Comparison of ENCODE assay signal across 22 cellular contexts in the genomic region with DNA sequence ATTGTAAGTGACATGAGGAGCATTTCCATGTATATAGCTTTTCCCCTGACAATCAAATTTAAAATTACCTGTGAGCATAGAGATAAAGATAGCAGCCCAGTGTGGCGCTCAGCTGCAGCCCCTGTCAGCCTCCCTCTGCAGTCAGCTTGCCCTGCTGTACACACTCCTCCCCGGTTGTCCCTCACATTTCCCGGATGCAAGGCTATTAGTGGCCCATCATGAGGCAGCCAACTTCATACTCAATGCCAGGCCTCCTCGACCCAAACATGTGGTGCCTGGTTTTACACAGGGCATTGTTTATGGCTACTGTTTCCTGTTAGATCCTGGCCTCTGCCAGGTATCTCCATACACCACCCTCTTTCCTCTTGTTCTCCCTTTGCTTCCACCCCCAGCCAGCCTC.
DNase-seq lines count a peak whose midpoint lies in the region; ATAC-seq, FAIRE-seq and TF ChIP-seq lines count a peak whose summit lies in the region.
"Had no signal": no experiment of that assay in that cellular context is flagged by ENCODE, and none has a peak within 500 bp of the region (broad histone marks: within the 10 kb centered on the region; RNA-seq: fewer than 3 reads in every experiment).

No MANE protein-coding gene starts in this region.

- no peak overlapping the region for H2BK120ac ChIP-seq in mesenchymal stem cell (ENCODE audit: low read depth, low read length)

- H3K27me3 Mint-ChIP-seq in natural killer cell treated with Interleukin-12 subunit alpha and Interleukin-12 subunit beta and Interleukin-15 and Interleukin-18, amount 100 ng/mL, for 72 hours = peaks cover 4 to 16% of the 10 kb centered on the region in 2 donors

- no peak for TF ChIP-seq POLR2A in A549 (IDR thresholded peaks at IDR 0.05; ENCODE audit: low read length)

- no peak overlapping the region for H2BK15ac ChIP-seq in mesenchymal stem cell (ENCODE audit: low read depth, poor library complexity, severe bottlenecking)

- 90% methylated on average over 4 of the region's 4 CpGs for WGBS in A549 (ENCODE audit: missing lambda C conversion rate)
- WGBS in mesenchymal stem cell = 78% methylated on average over 4 of the region's 4 CpGs

- TF ChIP-seq RAD21 in A549 (conservative IDR thresholded peaks at IDR 0.05 in 1 of 2, IDR thresholded peaks at IDR 0.05 in 1 of 2) = no peak

- H3K9ac ChIP-seq in mesenchymal stem cell (ENCODE audit: low read length) = no peak overlapping the region
- H3K9ac ChIP-seq: GM23248 had no signal

- no peak overlapping the region for H3K27ac Mint-ChIP-seq in natural killer cell treated with Interleukin-12 subunit alpha and Interleukin-12 subunit beta and Interleukin-15 and Interleukin-18, amount 100 ng/mL, for 72 hours
- H3K27ac Mint-ChIP-seq: CD8-positive, alpha-beta memory T cell; H9; HFFc6 had no signal

- CTCF ChIA-PET in A549 (lab: Yijun Ruan, JAX) (no interaction called here), Panc1 (lab: Charles Lee) (no interaction called here)

- H3K36me3 Mint-ChIP-seq in natural killer cell treated with Interleukin-12 subunit alpha and Interleukin-12 subunit beta and Interleukin-15 and Interleukin-18, amount 100 ng/mL, for 72 hours = no peaks in the 10 kb centered on the region
- H3K36me3 Mint-ChIP-seq: CD8-positive, alpha-beta memory T cell had no signal

- H3K4ac ChIP-seq in mesenchymal stem cell (ENCODE audit: low read depth in 1 of 2, low read length in 2 of 2) = peak overlapping the region in 1 of 2 experiments; percentile 17

- no peak overlapping the region for H2AFZ ChIP-seq in mesenchymal stem cell (ENCODE audit: low read depth, low read length)
- H2AFZ ChIP-seq: GM23248 had no signal

- no peak for FAIRE-seq in A549 (lab: Jason Lieb, UNC)
- FAIRE-seq: GM12892 had no signal

- H3K4me1 Mint-ChIP-seq in natural killer cell treated with Interleukin-12 subunit alpha and Interleukin-12 subunit beta and Interleukin-15 and Interleukin-18, amount 100 ng/mL, for 72 hours (ENCODE audit: low read depth in 2 of 2) = no peaks in the 10 kb centered on the region
- H3K4me1 Mint-ChIP-seq: CD8-positive, alpha-beta memory T cell had no signal

- POLR2A ChIA-PET in A549 (lab: Yijun Ruan, JAX) (no interaction called here), Panc1 (lab: Charles Lee) (no interaction called here)

- no peak for TF ChIP-seq EP300 in A549 (IDR thresholded peaks at IDR 0.05)

- H4K8ac ChIP-seq in mesenchymal stem cell (ENCODE audit: low read length) = no peak overlapping the region

- no peak overlapping the region for H2BK5ac ChIP-seq in mesenchymal stem cell (ENCODE audit: low read depth, low read length, poor library complexity, severe bottlenecking)

- no peaks in the 10 kb centered on the region for H3K27me3 ChIP-seq in Panc1 (ENCODE audit: control insufficient read depth, insufficient read depth, low read length)
- H3K27me3 ChIP-seq in mesenchymal stem cell (ENCODE audit: control insufficient read depth in 1 of 2, insufficient read depth in 1 of 2, low read length in 2 of 2) = no peaks in the 10 kb centered on the region
- H3K27me3 ChIP-seq: SJCRH30 had no signal

- TF ChIP-seq CTCF in A549 (IDR thresholded peaks at IDR 0.05) (no peak), Panc1 (IDR thresholded peaks at IDR 0.05) (no peak)

- peak overlapping the region; percentile 20 to 67; a peak in 4 of 6 replicates for H3K27ac ChIP-seq in A549
- peak overlapping the region; percentile 42 for H3K27ac ChIP-seq in Panc1 (ENCODE audit: low read length)
- no peak overlapping the region for H3K27ac ChIP-seq in mesenchymal stem cell (ENCODE audit: low read length, poor library complexity, severe bottlenecking)
- H3K27ac ChIP-seq: C4-2B, GM23248, SJCRH30 had no signal

- peak overlapping the region; percentile 93 for H2AK5ac ChIP-seq in mesenchymal stem cell (ENCODE audit: low read length, severe bottlenecking)

- no peak for DNase-seq in A549 (ENCODE audit: low read depth in 1 of 2, low spot score in 1 of 2)
- DNase-seq in DMS153 (lab: John Stamatoyannopoulos, UW) = peak; percentile 63
- DNase-seq in Panc1 (ENCODE audit: low read depth, low spot score) = no peak
- no peak for DNase-seq in mesenchymal stem cell
- DNase-seq in NCI-H1105 treated with DMSO at 0.1 percent for 48 hours (lab: John Stamatoyannopoulos, UW) = no peak
- no peak for DNase-seq in natural killer cell treated with Interleukin-12 subunit alpha and Interleukin-12 subunit beta and Interleukin-15 and Interleukin-18, amount 100 ng/mL, for 72 hours (ENCODE audit: low spot score)
- DNase-seq: CD8-positive, alpha-beta memory T cell; DMS 273 treated with DMSO at 0.1 percent for 48 hours; DND-41; GM23248; H9; HFFc6; Karpas-422; NCI-H2029; NCI-H446; NCI-H524 treated with DMSO at 0.1 percent for 48 hours; NCI-H774; SJCRH30 had no signal

- intact Hi-C loops in Panc1 (cut with micrococcal nuclease; ENCODE audit: unreplicated experiment) = no loop called here

- no peak overlapping the region for H4K91ac ChIP-seq in mesenchymal stem cell (ENCODE audit: low read length)

- no peak overlapping the region for H3K23ac ChIP-seq in mesenchymal stem cell (ENCODE audit: low read length in 2 of 2)

- H3K4me2 ChIP-seq in A549 (no peak overlapping the region), mesenchymal stem cell (ENCODE audit: low read length, poor library complexity, severe bottlenecking) (no peak overlapping the region)

- no peaks in the 10 kb centered on the region for H3K9me3 ChIP-seq in A549
- H3K9me3 ChIP-seq in Panc1 (ENCODE audit: control insufficient read depth, insufficient read depth, low read depth, low read length) = no peaks in the 10 kb centered on the region
- H3K9me3 ChIP-seq in mesenchymal stem cell (ENCODE audit: control insufficient read depth, low read length) = no peaks in the 10 kb centered on the region
- H3K9me3 ChIP-seq: SJCRH30 had no signal

- no peaks in the 10 kb centered on the region for H3K36me3 ChIP-seq in Panc1 (ENCODE audit: control insufficient read depth, insufficient read depth, low read length)
- H3K36me3 ChIP-seq in mesenchymal stem cell (ENCODE audit: control insufficient read depth in 1 of 2, insufficient read depth in 2 of 2, low read depth in 1 of 2, low read length in 2 of 2) = no peaks in the 10 kb centered on the region
- H3K36me3 ChIP-seq: SJCRH30 had no signal

- peak overlapping the region; percentile 18 to 77 for H2BK12ac ChIP-seq in mesenchymal stem cell (ENCODE audit: low read length in 2 of 2)

- in situ Hi-C loops in Panc1 (cut with HindIII; ENCODE audit: low pct_unique_long_range_greater_than_20kb, low sequenced_read_pairs) = no loop called here

- H3K79me1 ChIP-seq in mesenchymal stem cell (replicated peaks; ENCODE audit: low read length, poor library complexity, severe bottlenecking) = no peaks in the 10 kb centered on the region

- peak overlapping the region; percentile 11 to 40 for H3K18ac ChIP-seq in mesenchymal stem cell (ENCODE audit: low read depth in 1 of 2, low read length in 2 of 2)

- no peaks in the 10 kb centered on the region for H3K9me3 Mint-ChIP-seq in natural killer cell treated with Interleukin-12 subunit alpha and Interleukin-12 subunit beta and Interleukin-15 and Interleukin-18, amount 100 ng/mL, for 72 hours
- H3K9me3 Mint-ChIP-seq: CD8-positive, alpha-beta memory T cell; H9; HFFc6 had no signal

- H3K4me1 ChIP-seq in A549 (peaks cover 31% of the 10 kb centered on the region), Panc1 (ENCODE audit: control insufficient read depth, insufficient read depth, low read length) (peaks cover 13% of the 10 kb centered on the region), mesenchymal stem cell (ENCODE audit: control insufficient read depth, insufficient read depth, low read depth, low read length) (peaks cover 14% of the 10 kb centered on the region)

- no peak for ATAC-seq in A549
- no peak for ATAC-seq in Panc1
- ATAC-seq in GM21723 (IDR thresholded peaks at IDR 0.05; ENCODE audit: unreplicated experiment) = no peak
- ATAC-seq in natural killer cell treated with Interleukin-12 subunit alpha and Interleukin-12 subunit beta and Interleukin-15 and Interleukin-18, amount 100 ng/mL, for 72 hours = no peak
- ATAC-seq: Right ventricle myocardium inferior had no signal

- no peak overlapping the region for H3K4me3 Mint-ChIP-seq in natural killer cell treated with Interleukin-12 subunit alpha and Interleukin-12 subunit beta and Interleukin-15 and Interleukin-18, amount 100 ng/mL, for 72 hours
- H3K4me3 Mint-ChIP-seq: CD8-positive, alpha-beta memory T cell; H9; HFFc6 had no signal

- peak overlapping the region in 1 of 2 experiments; percentile 35 for H3K14ac ChIP-seq in mesenchymal stem cell (ENCODE audit: low read length in 2 of 2)

- BruUV-seq in Panc1 (replicated peaks; lab: Mats Ljungman, UMichigan) = no TSS peak

- no peak overlapping the region for H3K4me3 ChIP-seq in A549
- H3K4me3 ChIP-seq in Panc1 (ENCODE audit: low read depth in 2 of 2, low read length in 2 of 2) = no peak overlapping the region
- no peak overlapping the region for H3K4me3 ChIP-seq in mesenchymal stem cell (ENCODE audit: insufficient read depth in 1 of 2, low read depth in 1 of 2, low read length in 2 of 2)
- H3K4me3 ChIP-seq: GM23248, SJCRH30 had no signal

TF ChIP-seq in A549, 52 proteins besides CTCF, POLR2A, EP300 and RAD21:
- no peak for TF ChIP-seq KDM1A (IDR thresholded peaks at IDR 0.05; ENCODE audit: low read depth)
- TF ChIP-seq JUN (IDR thresholded peaks at IDR 0.05) = no peak
- TF ChIP-seq, protein P1, sequence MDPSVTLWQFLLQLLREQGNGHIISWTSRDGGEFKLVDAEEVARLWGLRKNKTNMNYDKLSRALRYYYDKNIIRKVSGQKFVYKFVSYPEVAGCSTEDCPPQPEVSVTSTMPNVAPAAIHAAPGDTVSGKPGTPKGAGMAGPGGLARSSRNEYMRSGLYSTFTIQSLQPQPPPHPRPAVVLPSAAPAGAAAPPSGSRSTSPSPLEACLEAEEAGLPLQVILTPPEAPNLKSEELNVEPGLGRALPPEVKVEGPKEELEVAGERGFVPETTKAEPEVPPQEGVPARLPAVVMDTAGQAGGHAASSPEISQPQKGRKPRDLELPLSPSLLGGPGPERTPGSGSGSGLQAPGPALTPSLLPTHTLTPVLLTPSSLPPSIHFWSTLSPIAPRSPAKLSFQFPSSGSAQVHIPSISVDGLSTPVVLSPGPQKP (IDR thresholded peaks at IDR 0.05; ENCODE audit: low read depth, low read length) = no peak
- no peak for TF ChIP-seq FOXS1 (CRISPR knock-in tag; IDR thresholded peaks at IDR 0.05)
- TF ChIP-seq, protein P2, sequence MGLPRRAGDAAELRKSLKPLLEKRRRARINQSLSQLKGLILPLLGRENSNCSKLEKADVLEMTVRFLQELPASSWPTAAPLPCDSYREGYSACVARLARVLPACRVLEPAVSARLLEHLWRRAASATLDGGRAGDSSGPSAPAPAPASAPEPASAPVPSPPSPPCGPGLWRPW (IDR thresholded peaks at IDR 0.05) = no peak
- TF ChIP-seq TP53 (CRISPR knock-in tag; IDR thresholded peaks at IDR 0.05) = no peak
- no peak for TF ChIP-seq BHLHE40 (IDR thresholded peaks at IDR 0.05; ENCODE audit: low read depth, low read length)
